ENCODE assay signal across 13 cellular contexts in the genomic region with DNA sequence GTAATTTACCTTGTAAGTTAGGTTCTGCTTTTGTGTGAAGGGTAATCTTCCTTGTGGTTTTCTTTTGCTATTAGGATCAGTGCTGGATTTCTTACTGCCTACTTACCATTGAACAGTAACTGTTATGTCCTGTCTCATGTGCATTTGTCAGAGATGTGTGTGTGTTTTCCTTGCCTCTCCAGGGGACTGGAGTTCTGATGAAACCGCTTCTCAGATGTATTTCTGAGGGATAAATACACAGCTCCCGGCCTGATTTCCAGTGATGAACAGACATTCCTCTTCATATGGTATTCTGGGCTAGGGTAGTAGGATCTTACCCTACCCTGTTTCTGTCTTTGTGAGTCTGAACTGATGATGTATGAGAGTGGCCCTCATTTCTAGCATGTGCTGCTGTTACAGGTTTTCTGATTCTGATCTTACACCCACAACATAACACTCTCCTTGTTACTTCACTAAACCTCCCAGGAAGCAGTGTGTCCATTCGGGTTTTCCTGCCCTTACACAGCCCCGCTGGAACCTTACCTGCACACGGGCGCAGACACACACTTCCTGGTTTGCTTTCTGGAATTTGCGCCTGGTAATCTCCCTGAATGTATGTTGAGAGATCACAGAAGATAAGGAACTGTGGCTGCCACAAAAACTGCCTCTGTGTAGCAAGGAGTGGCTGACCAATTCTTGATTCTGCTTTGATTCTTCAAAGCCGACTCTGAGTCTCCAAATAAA. TPM values are rescaled to one million over a fixed set of nuclear protein-coding genes. Genes with fewer than 3 reads are reported as not detected.
A peak's percentile ranks its signal among the peaks of the same experiment; 100 is the strongest.
DNase-seq lines count a peak whose midpoint lies in the region; ATAC-seq and TF ChIP-seq lines count a peak whose summit lies in the region.
"Had no signal": no experiment of that assay in that cellular context is flagged by ENCODE, and none has a peak within 500 bp of the region (broad histone marks: within the 10 kb centered on the region; RNA-seq: fewer than 3 reads in every experiment).

No MANE protein-coding gene starts in this region.

- H3K4me1 Mint-ChIP-seq in effector memory CD8-positive, alpha-beta T cell (ENCODE audit: low read depth in 2 of 2): peaks cover 34 to 50% of the 10 kb centered on the region in 2 donors

- H3K27ac ChIP-seq in Peyer's patch (peak overlapping the region in 3 of 4 donors; percentile 2 to 62 (median 35)), neutrophil (peak overlapping the region; percentile 78)
- H3K27ac ChIP-seq: gastrocnemius medialis had no signal

- no peak for TF ChIP-seq CTCF in Peyer's patch (IDR thresholded peaks at IDR 0.05)
- no peak for TF ChIP-seq CTCF in neutrophil (IDR thresholded peaks at IDR 0.05)

- no peak overlapping the region for H3K4me3 ChIP-seq in Peyer's patch
- peak overlapping the region in 1 of 2 experiments; percentile 12 for H3K4me3 ChIP-seq in neutrophil (ENCODE audit: low read depth in 1 of 2, low read length in 1 of 2)
- H3K4me3 ChIP-seq: gastrocnemius medialis, skin epidermis had no signal

- H3K36me3 Mint-ChIP-seq in effector memory CD8-positive, alpha-beta T cell (ENCODE audit: insufficient read depth): peaks cover 47% of the 10 kb centered on the region

- TF ChIP-seq POLR2A in Peyer's patch (IDR thresholded peaks at IDR 0.05): no peak

- H3K27me3 ChIP-seq in Peyer's patch (no peaks in the 10 kb centered on the region), neutrophil (no peaks in the 10 kb centered on the region)
- H3K27me3 ChIP-seq: gastrocnemius medialis had no signal

- H3K9me3 Mint-ChIP-seq in effector memory CD8-positive, alpha-beta T cell: no peaks in the 10 kb centered on the region

- peak overlapping the region; percentile 51 to 82 for H3K27ac Mint-ChIP-seq in effector memory CD8-positive, alpha-beta T cell

- H3K36me3 ChIP-seq in Peyer's patch (no peaks in the 10 kb centered on the region), neutrophil (peaks cover 17% of the 10 kb centered on the region)

- H3K9me3 ChIP-seq in Peyer's patch (peaks cover 0 to 9% (median 3%) of the 10 kb centered on the region in 4 donors), neutrophil (no peaks in the 10 kb centered on the region)
- H3K9me3 ChIP-seq: gastrocnemius medialis had no signal

- H3K27me3 Mint-ChIP-seq in effector memory CD8-positive, alpha-beta T cell: no peaks in the 10 kb centered on the region
- H3K27me3 Mint-ChIP-seq: central memory CD8-positive, alpha-beta T cell had no signal

- no peak overlapping the region for H3K4me3 Mint-ChIP-seq in effector memory CD8-positive, alpha-beta T cell
- H3K4me3 Mint-ChIP-seq: central memory CD8-positive, alpha-beta T cell had no signal

- H3K4me1 ChIP-seq in Peyer's patch (peaks cover 0 to 16% (median 0%) of the 10 kb centered on the region in 4 donors), neutrophil (ENCODE audit: control insufficient read depth in 1 of 2, insufficient read depth in 1 of 2, low read depth in 1 of 2, low read length in 1 of 2) (peaks cover 24 to 25% of the 10 kb centered on the region in 2 experiments)

- no peak for ATAC-seq in effector memory CD8-positive, alpha-beta T cell (replicated peaks)
- no peak for ATAC-seq in activated CD4-positive, CD25-positive, alpha-beta regulatory T cell treated with anti-CD3 and anti-CD28 coated beads, Interleukin-2, amount 50 U/mL, for 24 hours
- ATAC-seq: gastrocnemius medialis, Right ventricle myocardium inferior had no signal

- peak; percentile 17 for DNase-seq in GF-D8 (lab: John Stamatoyannopoulos, UW)
- peak in 1 of 3 donors; percentile 52 for DNase-seq in Peyer's patch
- no peak for DNase-seq in effector memory CD8-positive, alpha-beta T cell
- no peak for DNase-seq in NCI-H524 treated with DMSO at 0.1 percent for 48 hours (lab: John Stamatoyannopoulos, UW)
- no peak for DNase-seq in germinal center (ENCODE audit: low spot score)
- DNase-seq: gastrocnemius medialis; NCI-H2227 treated with DMSO at 0.1 percent for 48 hours; stimulated activated CD8-positive, alpha-beta memory T cell treated with anti-CD3 and anti-CD28 coated beads, Interleukin-4, amount 100 ng/mL, for 48 hours had no signal

RNA-seq across cellular contexts. Expression of a gene that starts 14.7 kb away (rescaled TPM):
- 10 to 100 TPM; 42.9 to 65.2 (median 53.5) TPM for total RNA-seq in Peyer's patch

RNA-seq across cellular contexts. Expression of a gene that starts 42.2 kb away (rescaled TPM):
- 10 to 100 TPM in 3 of 4 donors, 1 to 10 TPM in 1; 9.4 to 26.1 (median 15.2) TPM for total RNA-seq in Peyer's patch

RNA-seq across cellular contexts. Expression of a gene that starts 42.3 kb away (rescaled TPM):
- under 1 TPM in 1 of 4 donors, not detected in 3; 0.67 TPM for total RNA-seq in Peyer's patch
